In the genomic region with DNA sequence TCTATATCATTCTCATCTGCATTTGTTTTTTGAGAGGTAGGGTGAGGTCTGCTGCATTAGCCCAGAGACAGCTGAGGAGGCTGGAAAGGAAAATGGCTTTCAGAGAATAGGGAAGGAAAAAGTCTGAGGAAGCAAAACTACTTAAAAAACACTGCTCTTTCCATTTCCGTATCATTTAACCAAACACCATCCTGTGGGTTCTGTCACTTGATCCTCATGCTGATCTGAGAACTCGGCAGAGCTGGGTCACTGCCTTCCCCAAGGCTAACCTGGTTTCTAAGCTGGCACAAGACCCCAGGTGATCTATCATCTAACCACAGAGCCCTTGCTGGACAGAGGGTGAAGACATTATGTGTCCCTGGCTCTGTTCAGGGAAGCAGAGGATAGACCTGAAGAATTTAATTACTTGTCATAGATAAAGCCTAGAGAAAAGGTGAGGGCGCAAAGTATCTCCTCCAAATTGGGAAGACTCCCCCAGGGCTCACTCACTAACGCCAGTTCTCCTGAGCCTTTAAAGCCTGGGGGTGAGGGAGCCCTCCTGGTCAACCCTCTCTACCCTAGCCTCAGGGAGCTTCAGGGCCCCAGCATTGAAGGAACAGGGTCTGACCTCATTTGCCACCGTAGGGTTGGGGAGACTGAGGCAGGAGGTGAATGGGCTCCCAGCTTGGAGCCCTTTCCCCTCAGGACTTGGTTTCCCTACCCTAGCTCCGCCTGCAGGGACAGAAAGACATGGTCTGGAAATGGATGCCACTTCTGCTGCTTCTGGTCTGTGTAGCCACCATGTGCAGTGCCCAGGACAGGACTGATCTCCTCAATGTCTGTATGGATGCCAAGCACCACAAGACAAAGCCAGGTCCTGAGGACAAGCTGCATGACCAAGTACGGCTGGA, we compare ENCODE assay signal across 17 cellular contexts. TPM values are rescaled to one million over a fixed set of nuclear protein-coding genes. Genes with fewer than 3 reads are reported as not detected.
DNase-seq lines count a peak whose midpoint lies in the region; ATAC-seq and TF ChIP-seq lines count a peak whose summit lies in the region.
"Had no signal": no experiment of that assay in that cellular context is flagged by ENCODE, and none has a peak within 500 bp of the region (broad histone marks: within the 10 kb centered on the region; RNA-seq: fewer than 3 reads in every experiment).

No MANE protein-coding gene starts in this region.

- no peak for ATAC-seq in activated naive CD8-positive, alpha-beta T cell treated with anti-CD3 and anti-CD28 coated beads, Interleukin-2, amount 10 ng/mL, durations not matched to agents 7 days and 5 days (ENCODE audit: low read depth)
- no peak for ATAC-seq in GM21723 (IDR thresholded peaks at IDR 0.05; ENCODE audit: unreplicated experiment)
- no peak for ATAC-seq in GM21515 (IDR thresholded peaks at IDR 0.05; ENCODE audit: unreplicated experiment)
- ATAC-seq: HCT116 had no signal

- no peak overlapping the region for H2AFZ ChIP-seq in MM.1S (ENCODE audit: low read length)

- H3K4me3 Mint-ChIP-seq in activated naive CD8-positive, alpha-beta T cell treated with anti-CD3 and anti-CD28 coated beads, Interleukin-2, amount 10 ng/mL, durations not matched to agents 7 days and 5 days: peak overlapping the region; percentile 48
- no peak overlapping the region for H3K4me3 Mint-ChIP-seq in activated naive CD8-positive, alpha-beta T cell treated with anti-CD3 and anti-CD28 coated beads for 36 hours
- H3K4me3 Mint-ChIP-seq: nephron progenitor cell had no signal

- H3K4me3 ChIP-seq in testis: no peak overlapping the region
- no peak overlapping the region for H3K4me3 ChIP-seq in MM.1S (ENCODE audit: low read length)

- H3K36me3 ChIP-seq in testis (ENCODE audit: low read depth, missing control alignments) (no peaks in the 10 kb centered on the region), MM.1S (replicated peaks; ENCODE audit: insufficient read depth, low read length) (no peaks in the 10 kb centered on the region)
- H3K36me3 ChIP-seq: spleen had no signal

- no peak overlapping the region for H3K27ac ChIP-seq in testis
- H3K27ac ChIP-seq in MM.1S (ENCODE audit: low read length): no peak overlapping the region

- no peaks in the 10 kb centered on the region for H3K79me2 ChIP-seq in MM.1S (ENCODE audit: low read length)

- no peaks in the 10 kb centered on the region for H3F3A ChIP-seq in MM.1S (ENCODE audit: insufficient read depth, low read length)

- peak overlapping the region; percentile 64 for H3K27ac Mint-ChIP-seq in activated naive CD8-positive, alpha-beta T cell treated with anti-CD3 and anti-CD28 coated beads, Interleukin-2, amount 10 ng/mL, durations not matched to agents 7 days and 5 days
- H3K27ac Mint-ChIP-seq in activated naive CD8-positive, alpha-beta T cell treated with anti-CD3 and anti-CD28 coated beads for 36 hours: no peak overlapping the region
- H3K27ac Mint-ChIP-seq: nephron progenitor cell had no signal

- H3K9me2 ChIP-seq in MM.1S (replicated peaks; ENCODE audit: insufficient read depth, low read length): no peaks in the 10 kb centered on the region

- peaks cover 9% of the 10 kb centered on the region for H3K4me1 ChIP-seq in testis
- peaks cover 16% of the 10 kb centered on the region for H3K4me1 ChIP-seq in MM.1S (ENCODE audit: low read length)

- H3K36me3 Mint-ChIP-seq in activated naive CD8-positive, alpha-beta T cell treated with anti-CD3 and anti-CD28 coated beads, Interleukin-2, amount 10 ng/mL, durations not matched to agents 7 days and 5 days: no peaks in the 10 kb centered on the region
- H3K36me3 Mint-ChIP-seq in activated naive CD8-positive, alpha-beta T cell treated with anti-CD3 and anti-CD28 coated beads for 36 hours: no peaks in the 10 kb centered on the region

- H3K4me1 Mint-ChIP-seq in activated naive CD8-positive, alpha-beta T cell treated with anti-CD3 and anti-CD28 coated beads, Interleukin-2, amount 10 ng/mL, durations not matched to agents 7 days and 5 days: peaks cover 19% of the 10 kb centered on the region
- H3K4me1 Mint-ChIP-seq in activated naive CD8-positive, alpha-beta T cell treated with anti-CD3 and anti-CD28 coated beads for 36 hours: peaks cover 20% of the 10 kb centered on the region

- POLR2A ChIA-PET in activated naive CD8-positive, alpha-beta T cell treated with anti-CD3 and anti-CD28 coated beads, Interleukin-2, amount 10 ng/mL, durations not matched to agents 7 days and 5 days (lab: Charles Lee): interaction anchor here (1.1 kb wide), 1 partner anchor 20 kb away, joined by 3 read pairs; no protein-coding TSS in a partner anchor

- DNase-seq in activated naive CD8-positive, alpha-beta T cell treated with anti-CD3 and anti-CD28 coated beads, Interleukin-2, amount 10 ng/mL, durations not matched to agents 7 days and 5 days: no peak
- no peak for DNase-seq in activated naive CD8-positive, alpha-beta T cell treated with anti-CD3 and anti-CD28 coated beads for 36 hours
- DNase-seq in UCSD-AML1 (lab: John Stamatoyannopoulos, UW; ENCODE audit: unreplicated experiment): peak; percentile 51
- DNase-seq in medulla oblongata (ENCODE audit: extremely low spot score): peak; percentile 65
- DNase-seq in testis: peak; percentile 11
- no peak for DNase-seq in MM.1S
- DNase-seq: dermis blood vessel endothelial cell, DND-41, NCI-H187, nephron progenitor cell, spleen had no signal

- WGBS in testis, 2 donors: 75 to 83% methylated on average over 7 of the region's 7 CpGs

- TF ChIP-seq CTCF in testis (IDR thresholded peaks at IDR 0.05) (no peak), MM.1S (IDR thresholded peaks at IDR 0.05; ENCODE audit: low read length) (no peak)

- peaks cover 3% of the 10 kb centered on the region for H3K9me3 Mint-ChIP-seq in activated naive CD8-positive, alpha-beta T cell treated with anti-CD3 and anti-CD28 coated beads, Interleukin-2, amount 10 ng/mL, durations not matched to agents 7 days and 5 days
- H3K9me3 Mint-ChIP-seq in activated naive CD8-positive, alpha-beta T cell treated with anti-CD3 and anti-CD28 coated beads for 36 hours: no peaks in the 10 kb centered on the region
- H3K9me3 Mint-ChIP-seq: nephron progenitor cell had no signal

- H3K4me2 ChIP-seq in MM.1S (ENCODE audit: low read depth, low read length): no peak overlapping the region

- TF ChIP-seq POLR2A in testis (IDR thresholded peaks at IDR 0.05): no peak

- H3K9me3 ChIP-seq in testis (no peaks in the 10 kb centered on the region), MM.1S (replicated peaks; ENCODE audit: insufficient read depth, low read length) (no peaks in the 10 kb centered on the region)
- H3K9me3 ChIP-seq: spleen had no signal

- H3K27me3 ChIP-seq in testis (no peaks in the 10 kb centered on the region), MM.1S (replicated peaks; ENCODE audit: insufficient read depth, low read length) (no peaks in the 10 kb centered on the region)

- no peak overlapping the region for H3K9ac ChIP-seq in MM.1S (ENCODE audit: low read length)

- peaks cover 47% of the 10 kb centered on the region for H3K27me3 Mint-ChIP-seq in activated naive CD8-positive, alpha-beta T cell treated with anti-CD3 and anti-CD28 coated beads, Interleukin-2, amount 10 ng/mL, durations not matched to agents 7 days and 5 days
- H3K27me3 Mint-ChIP-seq in activated naive CD8-positive, alpha-beta T cell treated with anti-CD3 and anti-CD28 coated beads for 36 hours: peaks cover 19% of the 10 kb centered on the region

- no peaks in the 10 kb centered on the region for H4K20me1 ChIP-seq in MM.1S (ENCODE audit: insufficient read depth, low read length)

- intact Hi-C loops in testis (cut with DNase I; ENCODE audit: low total_unique reads): no loop called here

RNA-seq across cellular contexts. Expression of gene FOLR2, which starts 1.5 kb away (rescaled TPM):
- under 1 TPM in 1 of 2 experiments, not detected in 1; 0.33 TPM for total RNA-seq in activated naive CD8-positive, alpha-beta T cell treated with anti-CD3 and anti-CD28 coated beads, Interleukin-2, amount 10 ng/mL, durations not matched to agents 7 days and 5 days
- not detected for total RNA-seq in activated naive CD8-positive, alpha-beta T cell treated with anti-CD3 and anti-CD28 coated beads for 36 hours
- total RNA-seq in testis: 1 to 10 TPM; 1.3 to 8.7 TPM
- 37.3 TPM for polyA plus RNA-seq in testis (ENCODE audit: insufficient read depth, low read depth, low replicate concordance)
- total RNA-seq: activated CD8-positive, alpha-beta memory T cell treated with anti-CD3 and anti-CD28 coated beads for 36 hours; dermis blood vessel endothelial cell had no signal
- polyA plus RNA-seq: AG04450 had no signal

RNA-seq across cellular contexts. Expression of gene INPPL1, which starts 6.5 kb away (rescaled TPM):
- 100 to 1,000 TPM; 166 to 171 TPM for total RNA-seq in activated naive CD8-positive, alpha-beta T cell treated with anti-CD3 and anti-CD28 coated beads, Interleukin-2, amount 10 ng/mL, durations not matched to agents 7 days and 5 days
- total RNA-seq in activated naive CD8-positive, alpha-beta T cell treated with anti-CD3 and anti-CD28 coated beads for 36 hours: 10 to 100 TPM; 69.5 to 71.2 TPM
- 100 to 1,000 TPM; 120 to 132 TPM for total RNA-seq in testis
- 48.1 TPM for polyA plus RNA-seq in testis (ENCODE audit: insufficient read depth, low read depth, low replicate concordance)

RNA-seq across cellular contexts. Expression of gene PHOX2A, which starts 25.9 kb away (rescaled TPM):
- total RNA-seq in activated naive CD8-positive, alpha-beta T cell treated with anti-CD3 and anti-CD28 coated beads, Interleukin-2, amount 10 ng/mL, durations not matched to agents 7 days and 5 days: not detected
- total RNA-seq in activated naive CD8-positive, alpha-beta T cell treated with anti-CD3 and anti-CD28 coated beads for 36 hours: not detected
- total RNA-seq in testis: 1 to 10 TPM; 1.3 to 2.0 TPM
- 1.6 TPM for polyA plus RNA-seq in testis (ENCODE audit: insufficient read depth, low read depth, low replicate concordance)
- total RNA-seq: activated CD8-positive, alpha-beta memory T cell treated with anti-CD3 and anti-CD28 coated beads for 36 hours; dermis blood vessel endothelial cell; OCI-LY7; spleen had no signal
- polyA plus RNA-seq: AG04450 had no signal

RNA-seq across cellular contexts. Expression of gene FOLR1, which starts 26.2 kb away (rescaled TPM):
- total RNA-seq in activated naive CD8-positive, alpha-beta T cell treated with anti-CD3 and anti-CD28 coated beads, Interleukin-2, amount 10 ng/mL, durations not matched to agents 7 days and 5 days: not detected
- not detected for total RNA-seq in activated naive CD8-positive, alpha-beta T cell treated with anti-CD3 and anti-CD28 coated beads for 36 hours
- total RNA-seq in testis: 1 to 10 TPM in 1 of 2 donors, not detected in 1; 1.2 TPM
- polyA plus RNA-seq in testis (ENCODE audit: insufficient read depth, low read depth, low replicate concordance): 3.7 TPM
- total RNA-seq: activated CD8-positive, alpha-beta memory T cell treated with anti-CD3 and anti-CD28 coated beads for 36 hours; OCI-LY7; spleen had no signal

Comparison
In these comparisons a context has a peak if more than half of its experiments do, and no peak if none do; other contexts are left out.
1. DNase-seq: peak in UCSD-AML1 (single experiment), medulla oblongata (single experiment) and testis (single experiment); none in activated naive CD8-positive, alpha-beta T cell treated with anti-CD3 and anti-CD28 coated beads, Interleukin-2, amount 10 ng/mL, durations not matched to agents 7 days and 5 days (single experiment), activated naive CD8-positive, alpha-beta T cell treated with anti-CD3 and anti-CD28 coated beads for 36 hours (single experiment) and MM.1S (single experiment).